9 cellular contexts compared by ENCODE assay signal in the genomic region with DNA sequence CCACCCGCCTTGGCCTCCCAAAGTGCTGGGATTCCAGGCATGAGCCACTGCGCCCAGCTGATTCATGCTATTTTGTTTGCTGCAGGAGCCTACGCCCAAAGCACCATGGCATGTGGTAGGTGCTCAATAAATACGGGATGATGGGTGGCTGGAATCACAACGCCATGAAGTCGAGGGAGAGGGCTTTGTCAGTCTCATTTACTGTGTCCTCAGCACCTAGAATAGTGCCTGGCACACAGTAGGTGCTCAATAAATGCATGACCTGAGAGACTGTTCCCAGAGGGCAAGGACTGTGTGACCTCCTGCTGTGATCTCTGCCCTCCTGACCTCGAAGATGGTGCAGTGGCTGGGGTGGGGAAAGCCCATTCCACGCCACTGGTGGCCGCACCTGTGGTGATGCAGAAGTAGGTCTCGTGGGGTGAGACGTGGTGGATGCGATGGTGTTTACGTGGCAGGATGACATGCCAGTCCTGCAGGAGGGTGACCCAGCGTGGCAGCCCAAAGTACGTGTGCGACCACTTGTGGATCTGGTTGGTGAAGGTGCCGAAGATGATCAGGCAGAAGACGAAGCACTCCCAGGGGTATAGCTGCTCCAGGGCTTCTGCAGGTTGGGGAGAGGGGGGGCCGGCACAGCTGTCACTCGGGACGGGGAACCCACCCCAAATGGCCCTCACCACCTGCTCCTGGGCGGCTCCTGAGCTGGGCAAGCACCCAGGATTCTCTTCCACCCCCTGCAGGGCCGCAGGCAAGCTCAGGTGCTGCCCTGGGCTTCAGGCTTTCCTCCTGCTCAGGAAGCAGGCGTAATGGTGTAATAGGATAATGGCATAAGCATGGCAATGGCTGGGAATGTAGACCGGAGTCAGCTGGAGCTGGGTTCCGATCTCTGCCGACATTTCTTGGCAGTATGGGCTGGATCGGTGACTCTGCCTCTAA.
"Had no signal": no experiment of that assay in that cellular context is flagged by ENCODE, and none has a peak within 500 bp of the region (broad histone marks: within the 10 kb centered on the region; RNA-seq: fewer than 3 reads in every experiment).

No MANE protein-coding gene starts in this region.

- DNase-seq: activated CD4-positive, alpha-beta T cell treated with anti-CD3 and anti-CD28 coated beads, Interleukin-2, amount 10 ng/mL, durations not matched to agents 7 days and 5 days; activated CD4-positive, CD25-positive, alpha-beta regulatory T cell; activated CD8-positive, alpha-beta memory T cell treated with anti-CD3 and anti-CD28 coated beads for 24 hours; activated naive CD4-positive, alpha-beta T cell treated with Interleukin-2 at 50 U/mL for 16 hours; mesendoderm; T-helper 17 cell had no signal

- ATAC-seq: T-helper 17 cell had no signal

- H3K27ac ChIP-seq: cardiac muscle cell, tibial nerve had no signal

- H3K9me3 ChIP-seq: tibial nerve had no signal

- H3K27me3 ChIP-seq: cardiac muscle cell, tibial nerve had no signal

- H3K4me3 ChIP-seq: cardiac muscle cell, skin epidermis, tibial nerve had no signal
